ENCODE assay signal across 22 cellular contexts in genomic region chr4:730511-730910, GRCh38. TPM values are rescaled to one million over a fixed set of nuclear protein-coding genes. Genes with fewer than 3 reads are reported as not detected.
"Had no signal": no experiment of that assay in that cellular context is flagged by ENCODE, and none has a peak within 500 bp of the region (broad histone marks: within the 10 kb centered on the region; RNA-seq: fewer than 3 reads in every experiment).

No MANE protein-coding gene starts in this region.

- H3K9me3 ChIP-seq: colonic mucosa, ovary, right atrium auricular region, testis, tibial nerve, upper lobe of right lung, vagina had no signal

- H3K36me3 ChIP-seq: ovary had no signal

- H3K4me1 ChIP-seq: colonic mucosa, foreskin keratinocyte had no signal

- H3K4me3 Mint-ChIP-seq: stimulated activated effector memory CD8-positive, alpha-beta T cell treated with anti-CD3 and anti-CD28 coated beads, Interleukin-12 subunit alpha, Interleukin-12 subunit beta, amount 100 ng/mL, for 72 hours; stimulated activated naive CD8-positive, alpha-beta T cell treated with anti-CD3 and anti-CD28 coated beads, Interleukin-15, amount 100 ng/mL, for 72 hours had no signal

- H3K9me3 Mint-ChIP-seq: stimulated activated effector memory CD8-positive, alpha-beta T cell treated with anti-CD3 and anti-CD28 coated beads, Interleukin-12 subunit alpha, Interleukin-12 subunit beta, amount 100 ng/mL, for 72 hours; stimulated activated naive CD8-positive, alpha-beta T cell treated with anti-CD3 and anti-CD28 coated beads, Interleukin-15, amount 100 ng/mL, for 72 hours had no signal

- ATAC-seq: foreskin keratinocyte; left colon; left ventricle myocardium superior; stimulated activated effector memory CD8-positive, alpha-beta T cell treated with anti-CD3 and anti-CD28 coated beads, Interleukin-12 subunit alpha, Interleukin-12 subunit beta, amount 100 ng/mL, for 72 hours; upper lobe of right lung had no signal

- H3K4me3 ChIP-seq: colonic mucosa, lung, ovary, right atrium auricular region, tibial nerve, upper lobe of right lung, vagina had no signal

- H3K27me3 Mint-ChIP-seq: stimulated activated naive CD8-positive, alpha-beta T cell treated with anti-CD3 and anti-CD28 coated beads, Interleukin-15, amount 100 ng/mL, for 72 hours had no signal

- H3K27ac ChIP-seq: colonic mucosa, foreskin keratinocyte, ovary, right atrium auricular region, testis, tibial nerve, upper lobe of right lung, vagina had no signal

- DNase-seq: colonic mucosa; dermis blood vessel endothelial cell; foreskin keratinocyte; head of caudate nucleus; hippocampal formation; left colon; left ventricle myocardium superior; mesenchymal stem cell; midbrain; nucleus accumbens; ovary; small intestine; stimulated activated CD4-positive, alpha-beta T cell treated with anti-CD3 and anti-CD28 coated beads, Interleukin-12 subunit alpha, Interleukin-12 subunit beta, amount 100 ng/mL, for 4 hours; stimulated activated naive CD8-positive, alpha-beta T cell treated with anti-CD3 and anti-CD28 coated beads, Interleukin-15, amount 100 ng/mL, for 72 hours; upper lobe of right lung had no signal

- H3K27me3 ChIP-seq: colonic mucosa, foreskin keratinocyte, ovary, right atrium auricular region, testis, tibial nerve, upper lobe of right lung, vagina had no signal

- H3K27ac Mint-ChIP-seq: stimulated activated effector memory CD8-positive, alpha-beta T cell treated with anti-CD3 and anti-CD28 coated beads, Interleukin-12 subunit alpha, Interleukin-12 subunit beta, amount 100 ng/mL, for 72 hours had no signal

RNA-seq across cellular contexts. Expression of gene SLC49A3, which starts 41.6 kb away (rescaled TPM):
- polyA plus RNA-seq: neural cell had no signal
